In genomic region chr20:62642666-62643520, GRCh38 we compare ENCODE assay signal across 7 cellular contexts. TPM values are rescaled to one million over a fixed set of nuclear protein-coding genes. Genes with fewer than 3 reads are reported as not detected.
DNase-seq lines count a peak whose midpoint lies in the region; ATAC-seq and TF ChIP-seq lines count a peak whose summit lies in the region.

No MANE protein-coding gene starts in this region.

- ATAC-seq in GM18907 (IDR thresholded peaks at IDR 0.05; ENCODE audit: unreplicated experiment) (peak; percentile 19), HG03045 (IDR thresholded peaks at IDR 0.05; ENCODE audit: unreplicated experiment) (peak; percentile 32), HG03196 (IDR thresholded peaks at IDR 0.05; ENCODE audit: unreplicated experiment) (no peak)

- H3F3A ChIP-seq in smooth muscle cell (ENCODE audit: low read depth), result no peaks in the 10 kb centered on the region

- no peaks in the 10 kb centered on the region for H3K9me2 ChIP-seq in hepatocyte (replicated peaks; ENCODE audit: insufficient read depth)

- H2AFZ ChIP-seq in hepatocyte (no peak overlapping the region), smooth muscle cell (ENCODE audit: low read depth) (no peak overlapping the region)

- WGBS in hepatocyte (ENCODE audit: low lambda C conversion rate, missing lambda C conversion rate), result 5% methylated on average over 54 of the region's 84 CpGs
- WGBS in smooth muscle cell (ENCODE audit: low lambda C conversion rate), result 4% methylated on average over 73 of the region's 84 CpGs

- H3K79me2 ChIP-seq in hepatocyte (no peaks in the 10 kb centered on the region), smooth muscle cell (ENCODE audit: low read depth) (no peaks in the 10 kb centered on the region)

- H4K20me1 ChIP-seq in hepatocyte (ENCODE audit: insufficient read depth, poor library complexity, severe bottlenecking) (no peaks in the 10 kb centered on the region), smooth muscle cell (ENCODE audit: low read depth) (no peaks in the 10 kb centered on the region)

- H3K9me3 ChIP-seq in hepatocyte (ENCODE audit: low read depth) (no peaks in the 10 kb centered on the region), smooth muscle cell (replicated peaks; ENCODE audit: low read depth) (no peaks in the 10 kb centered on the region)

- DNase-seq in RPMI8226 (peak; percentile 77), hepatocyte (ENCODE audit: low spot score) (no peak), smooth muscle cell (lab: John Stamatoyannopoulos, UW; ENCODE audit: unreplicated experiment) (no peak)

- H3K4me1 ChIP-seq in hepatocyte (ENCODE audit: insufficient read depth) (peaks cover 16% of the 10 kb centered on the region), smooth muscle cell (ENCODE audit: low read depth) (peaks cover 11% of the 10 kb centered on the region)

- peak overlapping the region; percentile 31 for H3K4me3 ChIP-seq in hepatocyte
- peak overlapping the region; percentile 55 for H3K4me3 ChIP-seq in smooth muscle cell

- H3K27me3 ChIP-seq in hepatocyte (peaks cover 33% of the 10 kb centered on the region), smooth muscle cell (ENCODE audit: low read depth) (peaks cover 30% of the 10 kb centered on the region)

- H3K36me3 Mint-ChIP-seq in activated naive CD4-positive, alpha-beta T cell treated with anti-CD3 and anti-CD28 coated beads, Interleukin-2, amount 50 U/mL, for 24 hours, result no peaks in the 10 kb centered on the region

- TF ChIP-seq CTCF in hepatocyte (IDR thresholded peaks at IDR 0.05; ENCODE audit: poor library complexity) (no peak), smooth muscle cell (IDR thresholded peaks at IDR 0.05; ENCODE audit: borderline replicate concordance, insufficient read depth, poor library complexity, severe bottlenecking) (no peak)

- H3K27ac ChIP-seq in hepatocyte (no peak overlapping the region), smooth muscle cell (ENCODE audit: low read depth) (no peak overlapping the region)

- H3K36me3 ChIP-seq in hepatocyte (replicated peaks; ENCODE audit: insufficient read depth, low read depth), result no peaks in the 10 kb centered on the region
- no peaks in the 10 kb centered on the region for H3K36me3 ChIP-seq in smooth muscle cell (ENCODE audit: low read depth)

- H3K9me3 Mint-ChIP-seq in activated naive CD4-positive, alpha-beta T cell treated with anti-CD3 and anti-CD28 coated beads, Interleukin-2, amount 50 U/mL, for 24 hours, result no peaks in the 10 kb centered on the region

- H3K27ac Mint-ChIP-seq in activated naive CD4-positive, alpha-beta T cell treated with anti-CD3 and anti-CD28 coated beads, Interleukin-2, amount 50 U/mL, for 24 hours, result no peak overlapping the region

- H3K27me3 Mint-ChIP-seq in activated naive CD4-positive, alpha-beta T cell treated with anti-CD3 and anti-CD28 coated beads, Interleukin-2, amount 50 U/mL, for 24 hours, result no peaks in the 10 kb centered on the region

- H3K4me3 Mint-ChIP-seq in activated naive CD4-positive, alpha-beta T cell treated with anti-CD3 and anti-CD28 coated beads, Interleukin-2, amount 50 U/mL, for 24 hours, result peak overlapping the region; percentile 73

- peaks cover 6% of the 10 kb centered on the region for H3K4me1 Mint-ChIP-seq in activated naive CD4-positive, alpha-beta T cell treated with anti-CD3 and anti-CD28 coated beads, Interleukin-2, amount 50 U/mL, for 24 hours

- H3K9ac ChIP-seq in smooth muscle cell (ENCODE audit: low read depth), result no peak overlapping the region

- H3K4me2 ChIP-seq in hepatocyte (peak overlapping the region; percentile 92), smooth muscle cell (peak overlapping the region; percentile 91)

RNA-seq across cellular contexts. Expression of gene SLCO4A1, which starts 0.6 kb away (rescaled TPM):
- total RNA-seq in hepatocyte, result 25.8 and 26.7 TPM in 2 replicates
- 87.3 and 99.0 TPM in 2 replicates for polyA plus RNA-seq in hepatocyte
- total RNA-seq in smooth muscle cell, result 0.18 and 0.81 TPM in 2 replicates
- polyA plus RNA-seq in smooth muscle cell, result 1.4 and 1.7 TPM in 2 replicates

Comparison
In these comparisons a context has a peak if more than half of its experiments do, and no peak if none do; other contexts are left out.
1. RNA of gene SLCO4A1, which starts 0.6 kb away (total RNA-seq): 25.8 to 26.7 TPM in hepatocyte; 0.18 to 0.81 TPM in smooth muscle cell; every median in the first group is over 10 times any median in the second.